In genomic region chr9:15553528-15553898, GRCh38 we compare ENCODE assay signal across 8 cellular contexts. TPM values are rescaled to one million over a fixed set of nuclear protein-coding genes. Genes with fewer than 3 reads are reported as not detected.
DNase-seq lines count a peak whose midpoint lies in the region; ATAC-seq and TF ChIP-seq lines count a peak whose summit lies in the region.

No MANE protein-coding gene starts in this region.

- DNase-seq in BE2C, result no peak
- DNase-seq in GM19238 (ENCODE audit: insufficient read length, low spot score), result peak; percentile 10
- DNase-seq in astrocyte of the cerebellum (ENCODE audit: low read depth), result no peak
- DNase-seq in NCI-H748 treated with DMSO at 0.1 percent for 48 hours (lab: John Stamatoyannopoulos, UW), result no peak
- DNase-seq in stimulated activated CD4-positive, alpha-beta T cell treated with anti-CD3 and anti-CD28 coated beads, Interleukin-4, amount 100 ng/mL, for 24 hours, result no peak
- DNase-seq in LoVo (ENCODE audit: low spot score), result no peak

- TF ChIP-seq CTCF in BE2C (IDR thresholded peaks at IDR 0.05; ENCODE audit: low read depth, low read length) (no peak), astrocyte of the cerebellum (IDR thresholded peaks at IDR 0.05; ENCODE audit: low read depth, low read length, missing control alignments) (no peak)

- peaks cover 6% of the 10 kb centered on the region; the same call in 1 of the 2 replicates for H3K27me3 ChIP-seq in BE2C
- no peaks in the 10 kb centered on the region for H3K27me3 ChIP-seq in mononuclear cell (ENCODE audit: insufficient read depth, low read length)

- H3K4me1 ChIP-seq in BE2C (no peaks in the 10 kb centered on the region), mononuclear cell (ENCODE audit: insufficient read depth, low read length) (peaks cover 18% of the 10 kb centered on the region)

- peak overlapping the region; percentile 89 for H3K4me3 ChIP-seq in BE2C (ENCODE audit: low read depth, low read length)
- H3K4me3 ChIP-seq in astrocyte of the cerebellum (ENCODE audit: low read depth, low read length), result peak overlapping the region; percentile 92
- peak overlapping the region; percentile 77 for H3K4me3 ChIP-seq in mononuclear cell (ENCODE audit: low read length)

- peak; percentile 14 for ATAC-seq in HG03342 (IDR thresholded peaks at IDR 0.05; ENCODE audit: unreplicated experiment)

- H3K9me3 ChIP-seq in BE2C, result no peaks in the 10 kb centered on the region
- H3K9me3 ChIP-seq in mononuclear cell (ENCODE audit: low read depth, low read length), result no peaks in the 10 kb centered on the region

- no peaks in the 10 kb centered on the region for H3K36me3 ChIP-seq in BE2C

- in situ Hi-C loops in astrocyte of the cerebellum (cut with HindIII; ENCODE audit: low sequenced_read_pairs), result no loop called here

RNA-seq across cellular contexts. Expression of gene CCDC171, which starts 0.7 kb away (rescaled TPM):
- polyA plus RNA-seq in BE2C (2012; ENCODE audit: insufficient read depth, insufficient read length, low read depth), result 1.2 TPM
- total RNA-seq in mononuclear cell, result 1.3 TPM

RNA-seq across cellular contexts. Expression of gene PSIP1, which starts 42.7 kb away (rescaled TPM):
- 43.8 TPM for polyA plus RNA-seq in BE2C (2012; ENCODE audit: insufficient read depth, insufficient read length, low read depth)
- 113 TPM for total RNA-seq in mononuclear cell
